1 cellular context compared by ENCODE assay signal in genomic region chr15:32130823-32131222, GRCh38.
TF ChIP-seq lines count a peak whose summit lies in the region.

No MANE protein-coding gene starts in this region.

TF ChIP-seq in K562, 482 proteins besides CTCF, POLR2A, EP300 and RAD21:
- TF ChIP-seq ZNF407 (IDR thresholded peaks at IDR 0.05; ENCODE audit: low read depth), result no peak
- TF ChIP-seq TAL1 (IDR thresholded peaks at IDR 0.05), result no peak
- TF ChIP-seq ZNF551 (CRISPR knock-in tag; IDR thresholded peaks at IDR 0.05), result no peak
- TF ChIP-seq THAP12 (CRISPR knock-in tag; IDR thresholded peaks at IDR 0.05), result no peak
- no peak for TF ChIP-seq GTF2F1 (IDR thresholded peaks at IDR 0.05; ENCODE audit: low read depth, low read length)
- no peak for TF ChIP-seq PHF8 (IDR thresholded peaks at IDR 0.05; ENCODE audit: borderline replicate concordance, low read length)
- TF ChIP-seq HINFP (tag; conservative IDR thresholded peaks at IDR 0.05; ENCODE audit: low read depth), result no peak
- no peak for TF ChIP-seq CGGBP1 (CRISPR knock-in tag; IDR thresholded peaks at IDR 0.05)
TF ChIP-seq in K562: peak in this region for 0.
